In the genomic region with DNA sequence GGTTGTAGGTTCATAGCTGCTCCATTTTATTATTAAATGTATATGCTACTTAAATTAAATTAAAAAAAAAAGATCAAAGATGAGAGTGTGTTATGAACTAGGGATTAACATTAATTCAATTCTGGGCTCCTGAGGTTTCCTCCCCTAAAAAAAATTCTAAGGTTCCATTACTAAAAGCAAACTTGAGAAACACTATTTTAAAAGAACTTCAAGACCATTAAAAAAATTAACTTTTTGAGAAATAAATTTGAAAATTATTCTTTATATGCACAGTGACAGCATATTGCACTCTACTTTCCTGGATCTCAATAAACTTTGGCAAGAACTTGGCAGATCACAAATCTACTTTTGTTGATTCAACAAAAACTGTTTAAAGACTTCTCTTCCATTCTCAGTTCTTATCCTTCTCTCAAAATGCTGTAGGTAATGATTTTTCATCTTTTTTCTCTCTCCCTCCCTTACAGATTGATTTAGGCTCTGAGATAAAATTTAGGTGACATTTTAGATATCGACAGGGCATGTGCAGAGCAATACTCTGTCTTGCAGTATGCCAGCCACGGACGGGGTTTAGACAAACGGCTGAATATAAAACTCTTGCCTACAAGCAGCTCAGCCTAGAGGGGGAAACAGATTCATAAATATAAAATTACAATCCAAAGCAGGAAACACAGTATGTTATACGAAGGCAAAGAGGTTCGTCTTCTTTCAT, we compare ENCODE assay signal across 8 cellular contexts. TPM values are rescaled to one million over a fixed set of nuclear protein-coding genes. Genes with fewer than 3 reads are reported as not detected.
A peak's percentile ranks its signal among the peaks of the same experiment; 100 is the strongest.
DNase-seq lines count a peak whose midpoint lies in the region; ATAC-seq, FAIRE-seq and TF ChIP-seq lines count a peak whose summit lies in the region.

No MANE protein-coding gene starts in this region.

- H3K4me1 ChIP-seq in SJSA1 (replicated peaks) (peaks cover 24% of the 10 kb centered on the region), fibroblast of lung (ENCODE audit: control insufficient read depth, extremely low read depth, insufficient read depth, low read length) (peaks cover 8% of the 10 kb centered on the region), pancreas (peaks cover 20 to 29% (median 28%) of the 10 kb centered on the region in 3 donors)

- H3K4me3 ChIP-seq in SJSA1, result peak overlapping the region; percentile 82
- peak overlapping the region; percentile 42 to 92 (median 67) for H3K4me3 ChIP-seq in fibroblast of lung (replicated peaks in 1 of 4; ENCODE audit: control extremely low read depth in 1 of 4, insufficient read depth in 1 of 4, low read depth in 3 of 4, low read length in 4 of 4)
- H3K4me3 ChIP-seq in pancreas, result peak overlapping the region; percentile 49 to 85 (median 73)

- WGBS in pancreas, 2 donors, result 0 to 1% methylated on average over 6 of the region's 6 CpGs

- peak overlapping the region; percentile 83 for H3K4me2 ChIP-seq in fibroblast of lung (ENCODE audit: extremely low read depth, insufficient read depth, low read length)

- TF ChIP-seq CTCF in fibroblast of lung (conservative IDR thresholded peaks at IDR 0.05 in 1 of 2, IDR thresholded peaks at IDR 0.05 in 1 of 2; ENCODE audit: low read depth in 1 of 2, low read length in 2 of 2) (no peak), pancreas (IDR thresholded peaks at IDR 0.05) (no peak)

- intact Hi-C loops in pancreas (cut with DNase I), result no loop called here

- H3K27me3 ChIP-seq in SJSA1 (replicated peaks), result no peaks in the 10 kb centered on the region
- H3K27me3 ChIP-seq in fibroblast of lung (ENCODE audit: control insufficient read depth, insufficient read depth, low read length), result no peaks in the 10 kb centered on the region
- H3K27me3 ChIP-seq in pancreas, result no peaks in the 10 kb centered on the region

- DNase-seq in NCI-H1417 treated with DMSO at 0.1 percent for 48 hours (lab: John Stamatoyannopoulos, UW), result peak; percentile 16
- no peak for DNase-seq in NCI-H1417 (lab: John Stamatoyannopoulos, UW)
- peak in 1 of 2 experiments; percentile 79 for DNase-seq in SJSA1 (ENCODE audit: low read depth in 1 of 2, low spot score in 2 of 2)
- DNase-seq in fibroblast of lung (ENCODE audit: low read depth in 2 of 2), result no peak
- DNase-seq in pancreas, result no peak
- DNase-seq in RCC 7860 (ENCODE audit: low spot score), result no peak
- DNase-seq in midbrain (lab: John Stamatoyannopoulos, UW), result no peak

- H3K9me3 ChIP-seq in SJSA1 (replicated peaks) (no peaks in the 10 kb centered on the region), fibroblast of lung (ENCODE audit: control insufficient read depth, insufficient read depth, low read depth, low read length) (no peaks in the 10 kb centered on the region), pancreas (no peaks in the 10 kb centered on the region)

- peak overlapping the region; percentile 51 for H3K9ac ChIP-seq in fibroblast of lung (ENCODE audit: insufficient read depth, low read length)

- FAIRE-seq in pancreas (lab: Jason Lieb, UNC), result no peak
- FAIRE-seq in RCC 7860 (lab: Jason Lieb, UNC), result no peak

- ATAC-seq in HG02870 (IDR thresholded peaks at IDR 0.05; ENCODE audit: unreplicated experiment) (peak; percentile 32), pancreas (peak; percentile 40 to 52 (median 42))

- H3K36me3 ChIP-seq in SJSA1 (peaks cover 5% of the 10 kb centered on the region), fibroblast of lung (ENCODE audit: control insufficient read depth, insufficient read depth, low read length) (no peaks in the 10 kb centered on the region), pancreas (no peaks in the 10 kb centered on the region)

- H2AFZ ChIP-seq in fibroblast of lung (ENCODE audit: low read length), result peak overlapping the region; percentile 89

- H4K20me1 ChIP-seq in fibroblast of lung (ENCODE audit: control insufficient read depth, extremely low read depth, insufficient read depth, low read length), result no peaks in the 10 kb centered on the region

- H3K79me2 ChIP-seq in fibroblast of lung (ENCODE audit: control insufficient read depth, insufficient read depth, low read length), result peaks cover 28% of the 10 kb centered on the region

- H3K27ac ChIP-seq in SJSA1 (peak overlapping the region; percentile 48), fibroblast of lung (ENCODE audit: insufficient read depth, low read length) (peak overlapping the region; percentile 64), pancreas (peak overlapping the region; percentile 64 to 88 (median 78))

RNA-seq across cellular contexts. Expression of a gene that starts 0.6 kb away (rescaled TPM):
- total RNA-seq in SJSA1 (2014; rRNA removed; shearing (Covaris generic)), result 4.1 and 5.2 TPM in 2 replicates
- total RNA-seq in fibroblast of lung (3.3 TPM in 2 replicates), pancreas (1 to 10 TPM; 2.0 to 5.3 (median 4.0) TPM)
- polyA plus RNA-seq in fibroblast of lung (1.5 and 3.3 TPM in 2 replicates), pancreas (1 to 10 TPM; 1.4 to 2.6 TPM)
- 1.4 and 3.1 TPM in 2 replicates for polyA plus RNA-seq in fibroblast of lung (2012)
- polyA minus RNA-seq in fibroblast of lung (ENCODE audit: low replicate concordance), result 1.3 and 7.0 TPM in 2 replicates

RNA-seq across cellular contexts. Expression of a gene that starts 29.2 kb away (rescaled TPM):
- 0.16 and 0.21 TPM in 2 replicates for total RNA-seq in SJSA1 (2014; rRNA removed; shearing (Covaris generic))
- total RNA-seq in fibroblast of lung (6.9 and 10.2 TPM in 2 replicates), pancreas (1 to 10 TPM in 5 of 6 donors, under 1 TPM in 1; 0.92 to 7.6 (median 1.7) TPM)
- polyA plus RNA-seq in fibroblast of lung (0.73 and 0.95 TPM in 2 replicates), pancreas (under 1 TPM; 0.77 to 0.80 TPM)
- 0.24 and 1.1 TPM in 2 replicates for polyA plus RNA-seq in fibroblast of lung (2012)
- polyA minus RNA-seq in fibroblast of lung (ENCODE audit: low replicate concordance), result 0.15 and 2.1 TPM in 2 replicates
